8 cellular contexts compared by ENCODE assay signal in the genomic region with DNA sequence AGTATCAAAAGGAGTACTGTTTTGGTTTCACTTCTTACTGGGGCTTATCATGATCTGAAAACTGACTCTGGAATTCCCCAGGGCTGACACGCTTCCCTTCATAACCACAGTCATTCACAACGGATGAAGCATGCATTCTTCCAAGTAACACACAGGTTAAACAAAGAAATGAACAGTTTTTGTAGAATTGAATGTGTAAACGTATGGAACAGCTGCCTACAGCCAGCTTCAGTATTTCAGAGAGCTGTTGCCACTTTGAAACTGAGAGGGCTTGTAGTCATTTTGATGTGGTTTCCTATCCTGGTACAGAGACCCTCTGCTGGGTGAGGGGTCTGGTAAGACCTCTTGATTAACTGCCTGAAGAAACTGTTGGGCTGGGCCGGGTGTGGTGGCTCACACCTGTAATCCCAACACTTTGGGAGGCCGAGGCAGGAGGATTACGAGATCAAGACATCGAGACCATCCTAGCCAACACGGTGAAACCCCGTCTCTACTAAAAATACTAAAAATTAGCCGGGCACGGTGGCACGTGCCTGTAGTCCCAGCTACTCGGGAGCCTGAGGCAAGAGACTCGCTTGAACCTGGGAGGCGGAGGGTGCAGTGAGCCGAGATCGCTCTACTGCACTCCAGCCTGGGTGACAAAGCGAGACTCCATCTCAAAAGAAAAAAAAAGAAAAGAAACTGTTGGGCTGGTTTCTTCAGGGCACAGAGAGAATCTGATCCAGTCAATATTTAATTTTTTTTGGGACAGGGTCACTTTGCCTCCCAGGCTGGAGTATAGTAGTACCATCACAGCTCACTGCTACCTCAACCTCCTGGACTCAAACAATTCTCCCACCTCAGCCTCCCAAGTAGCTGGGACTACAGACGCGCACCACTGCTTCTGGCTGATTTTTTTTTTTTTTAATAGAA. TPM values are rescaled to one million over a fixed set of nuclear protein-coding genes. Genes with fewer than 3 reads are reported as not detected.
DNase-seq lines count a peak whose midpoint lies in the region; ATAC-seq, FAIRE-seq and TF ChIP-seq lines count a peak whose summit lies in the region.

No MANE protein-coding gene starts in this region.

- no peak overlapping the region for H2AFZ ChIP-seq in fibroblast of lung (ENCODE audit: low read length)

- H3K9ac ChIP-seq in fibroblast of lung (ENCODE audit: insufficient read depth, low read length) = no peak overlapping the region

- H3K4me1 ChIP-seq in fibroblast of lung (ENCODE audit: control insufficient read depth, extremely low read depth, insufficient read depth, low read length) = peaks cover 6% of the 10 kb centered on the region

- H4K20me1 ChIP-seq in fibroblast of lung (ENCODE audit: control insufficient read depth, extremely low read depth, insufficient read depth, low read length) = no peaks in the 10 kb centered on the region

- no peaks in the 10 kb centered on the region for H3K36me3 ChIP-seq in fibroblast of lung (ENCODE audit: control insufficient read depth, insufficient read depth, low read length)

- no peak for DNase-seq in GM18507 (ENCODE audit: extremely low spot score, insufficient read length, low read depth)
- peak; percentile 94 for DNase-seq in HT1080 (ENCODE audit: low read depth)
- DNase-seq in activated CD4-positive, alpha-beta T cell treated with anti-CD3 and anti-CD28 coated beads for 4 hours = peak; percentile 55 to 58
- DNase-seq in fibroblast of lung (ENCODE audit: low read depth in 2 of 2) = peak; percentile 89 to 97
- peak; percentile 56 for DNase-seq in stimulated activated CD4-positive, alpha-beta T cell treated with anti-CD3 and anti-CD28 coated beads, Interleukin-2, amount 100 ng/mL, for 4 hours (ENCODE audit: low read depth)
- no peak for DNase-seq in iPS-NIHi7 (ENCODE audit: extremely low spot score)
- no peak for DNase-seq in cortex of kidney (lab: John Stamatoyannopoulos, UW)

- FAIRE-seq in GM18507 (lab: Jason Lieb, UNC) = peak; percentile 78

- H3K4me3 ChIP-seq in fibroblast of lung (replicated peaks in 1 of 4; ENCODE audit: control extremely low read depth in 1 of 4, insufficient read depth in 1 of 4, low read depth in 3 of 4, low read length in 4 of 4) = peak overlapping the region in 2 of 4 experiments; percentile 39 to 51

- no peaks in the 10 kb centered on the region for H3K9me3 ChIP-seq in fibroblast of lung (ENCODE audit: control insufficient read depth, insufficient read depth, low read depth, low read length)

- H3K79me2 ChIP-seq in fibroblast of lung (ENCODE audit: control insufficient read depth, insufficient read depth, low read length) = no peaks in the 10 kb centered on the region

- H3K4me2 ChIP-seq in fibroblast of lung (ENCODE audit: extremely low read depth, insufficient read depth, low read length) = peak overlapping the region; percentile 80

- peak overlapping the region; percentile 68 for H3K27ac ChIP-seq in fibroblast of lung (ENCODE audit: insufficient read depth, low read length)

- ATAC-seq in HG03135 (IDR thresholded peaks at IDR 0.05; ENCODE audit: unreplicated experiment) = no peak

- peaks cover 3% of the 10 kb centered on the region for H3K27me3 ChIP-seq in fibroblast of lung (ENCODE audit: control insufficient read depth, insufficient read depth, low read length)

- no peak for TF ChIP-seq CTCF in fibroblast of lung (conservative IDR thresholded peaks at IDR 0.05 in 1 of 2, IDR thresholded peaks at IDR 0.05 in 1 of 2; ENCODE audit: low read depth in 1 of 2, low read length in 2 of 2)

RNA-seq across cellular contexts. Expression of gene NFE2L3, which starts 4.7 kb away (rescaled TPM):
- 25.4 and 26.9 TPM in 2 replicates for total RNA-seq in HT1080 (2014; rRNA removed; shearing (Covaris generic))
- polyA plus RNA-seq in HT1080 (2015; cell fraction: cytosol; rRNA removed) = 55.9 and 66.2 TPM in 2 replicates
- 126 and 129 TPM in 2 replicates for polyA plus RNA-seq in HT1080 (2015; cell fraction: nucleus; rRNA removed)
- total RNA-seq in fibroblast of lung = 5.4 and 9.1 TPM in 2 replicates
- polyA plus RNA-seq in fibroblast of lung = 5.3 and 12.2 TPM in 2 replicates
- 3.2 and 7.3 TPM in 2 replicates for polyA plus RNA-seq in fibroblast of lung (2012)
- polyA minus RNA-seq in fibroblast of lung (ENCODE audit: low replicate concordance) = 0.74 and 2.3 TPM in 2 replicates

RNA-seq across cellular contexts. Expression of gene HNRNPA2B1, which starts 43.8 kb away (rescaled TPM):
- total RNA-seq in HT1080 (2014; rRNA removed; shearing (Covaris generic)) = 171 and 302 TPM in 2 replicates
- polyA plus RNA-seq in HT1080 (2015; cell fraction: cytosol; rRNA removed) = 1,169 and 1,263 TPM in 2 replicates
- 1,477 and 1,532 TPM in 2 replicates for polyA plus RNA-seq in HT1080 (2015; cell fraction: nucleus; rRNA removed)
- total RNA-seq in fibroblast of lung = 65.0 and 82.1 TPM in 2 replicates
- polyA plus RNA-seq in fibroblast of lung = 428 and 602 TPM in 2 replicates
- polyA plus RNA-seq in fibroblast of lung (2012) = 706 and 1,019 TPM in 2 replicates
- 35.1 and 40.6 TPM in 2 replicates for polyA minus RNA-seq in fibroblast of lung (ENCODE audit: low replicate concordance)

RNA-seq across cellular contexts. Expression of gene CBX3, which starts 44.8 kb away (rescaled TPM):
- 201 and 202 TPM in 2 replicates for total RNA-seq in HT1080 (2014; rRNA removed; shearing (Covaris generic))
- 269 and 278 TPM in 2 replicates for polyA plus RNA-seq in HT1080 (2015; cell fraction: cytosol; rRNA removed)
- 249 and 274 TPM in 2 replicates for polyA plus RNA-seq in HT1080 (2015; cell fraction: nucleus; rRNA removed)
- 105 and 121 TPM in 2 replicates for total RNA-seq in fibroblast of lung
- 124 and 136 TPM in 2 replicates for polyA plus RNA-seq in fibroblast of lung
- 135 and 136 TPM in 2 replicates for polyA plus RNA-seq in fibroblast of lung (2012)
- polyA minus RNA-seq in fibroblast of lung (ENCODE audit: low replicate concordance) = 2.0 and 4.4 TPM in 2 replicates

Comparison
In these comparisons a context has a peak if more than half of its experiments do, and no peak if none do; other contexts are left out.
1. DNase-seq: peak in HT1080 (single experiment), activated CD4-positive, alpha-beta T cell treated with anti-CD3 and anti-CD28 coated beads for 4 hours (2 of 2), fibroblast of lung (2 of 2) and stimulated activated CD4-positive, alpha-beta T cell treated with anti-CD3 and anti-CD28 coated beads, Interleukin-2, amount 100 ng/mL, for 4 hours (single experiment); none in GM18507 (single experiment), iPS-NIHi7 (single experiment) and cortex of kidney (single experiment).